ENCODE assay signal across 1 cellular context in the genomic region with DNA sequence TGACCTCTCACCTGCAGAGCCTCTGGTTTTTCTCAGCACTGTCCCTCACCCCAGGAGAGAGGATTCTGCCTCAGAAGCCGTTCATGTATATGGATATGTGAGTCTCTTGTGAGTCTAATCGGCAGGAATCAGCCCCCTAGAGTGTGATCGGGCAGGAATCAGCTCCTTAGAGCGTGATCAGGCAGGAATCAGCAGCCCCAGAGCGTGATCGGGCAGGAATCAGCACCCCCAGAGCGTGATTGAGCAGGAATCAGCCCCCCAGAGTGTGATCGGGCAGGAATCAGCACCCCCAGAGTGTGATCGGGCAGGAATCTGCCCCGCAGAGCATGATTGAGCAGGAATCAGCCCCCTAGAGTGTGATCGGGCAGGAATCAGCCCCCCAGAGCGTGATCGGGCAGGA.
TF ChIP-seq lines count a peak whose summit lies in the region.

No MANE protein-coding gene starts in this region.

TF ChIP-seq in H1, 55 proteins besides CTCF, POLR2A, EP300 and RAD21:
- TF ChIP-seq TCF12 (IDR thresholded peaks at IDR 0.05; ENCODE audit: low read depth, low read length): 0 out of 2 replicates have a peak, but pooled peaks have one; percentile 9
- TF ChIP-seq BACH1 (IDR thresholded peaks at IDR 0.05; ENCODE audit: low read length): peak; percentile 78
- TF ChIP-seq BRCA1 (IDR thresholded peaks at IDR 0.05; ENCODE audit: low read depth, low read length): no peak
- TF ChIP-seq CHD2 (IDR thresholded peaks at IDR 0.05; ENCODE audit: low read length): 0 out of 2 replicates have a peak, but pooled peaks have one; percentile 7
- no peak for TF ChIP-seq KDM1A (IDR thresholded peaks at IDR 0.05; ENCODE audit: borderline replicate concordance, low read length)
- TF ChIP-seq TEAD4 (IDR thresholded peaks at IDR 0.05; ENCODE audit: low read depth, low read length): no peak
- no peak for TF ChIP-seq MAX (IDR thresholded peaks at IDR 0.05)
- no peak for TF ChIP-seq RFX5 (IDR thresholded peaks at IDR 0.05; ENCODE audit: borderline replicate concordance, low read depth, low read length)
- TF ChIP-seq ATF3 (IDR thresholded peaks at IDR 0.05; ENCODE audit: insufficient read depth, low read depth, low read length): no peak
- no peak for TF ChIP-seq NRF1 (IDR thresholded peaks at IDR 0.05; ENCODE audit: low read depth, low read length)
- TF ChIP-seq GABPA (IDR thresholded peaks at IDR 0.05; ENCODE audit: borderline replicate concordance, insufficient read depth, low read length): no peak
- TF ChIP-seq SP1 (IDR thresholded peaks at IDR 0.05; ENCODE audit: low read depth, low read length): 0 out of 2 replicates have a peak, but pooled peaks have one; percentile 20
- TF ChIP-seq CHD1 (IDR thresholded peaks at IDR 0.05; ENCODE audit: low read depth, low read length): no peak
- peak; percentile 74 for TF ChIP-seq NANOG (IDR thresholded peaks at IDR 0.05; ENCODE audit: insufficient read depth, low read depth, low read length, poor library complexity, severe bottlenecking)
- no peak for TF ChIP-seq ASH2L (IDR thresholded peaks at IDR 0.05; ENCODE audit: low read length)
- no peak for TF ChIP-seq USF2 (IDR thresholded peaks at IDR 0.05; ENCODE audit: low read length)
- no peak for TF ChIP-seq TBP (IDR thresholded peaks at IDR 0.05; ENCODE audit: low read depth, low read length)
- TF ChIP-seq, protein P1, sequence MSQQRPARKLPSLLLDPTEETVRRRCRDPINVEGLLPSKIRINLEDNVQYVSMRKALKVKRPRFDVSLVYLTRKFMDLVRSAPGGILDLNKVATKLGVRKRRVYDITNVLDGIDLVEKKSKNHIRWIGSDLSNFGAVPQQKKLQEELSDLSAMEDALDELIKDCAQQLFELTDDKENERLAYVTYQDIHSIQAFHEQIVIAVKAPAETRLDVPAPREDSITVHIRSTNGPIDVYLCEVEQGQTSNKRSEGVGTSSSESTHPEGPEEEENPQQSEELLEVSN (IDR thresholded peaks at IDR 0.05): no peak
- no peak for TF ChIP-seq POU5F1 (IDR thresholded peaks at IDR 0.05; ENCODE audit: low read depth, low read length)
- TF ChIP-seq HDAC2 (IDR thresholded peaks at IDR 0.05; ENCODE audit: borderline replicate concordance in 1 of 2, low read depth in 2 of 2, low read length in 2 of 2): no peak
TF ChIP-seq in H1: peak in this region for 5.
